ENCODE assay signal across 15 cellular contexts in genomic region chr7:51019231-51019844, GRCh38.
DNase-seq lines count a peak whose midpoint lies in the region; TF ChIP-seq lines count a peak whose summit lies in the region.
"Had no signal": no experiment of that assay in that cellular context is flagged by ENCODE, and none has a peak within 500 bp of the region (broad histone marks: within the 10 kb centered on the region; RNA-seq: fewer than 3 reads in every experiment).

No MANE protein-coding gene starts in this region.

- in situ Hi-C loops in GM23248 (cut with MboI), result no loop called here

- H3K4me3 ChIP-seq in GM23248, result no peak overlapping the region
- H3K4me3 ChIP-seq in PC-9, result no peak overlapping the region
- H3K4me3 ChIP-seq in osteoblast (ENCODE audit: insufficient read depth, low read length), result no peak overlapping the region
- H3K4me3 ChIP-seq: dorsolateral prefrontal cortex, heart left ventricle, MG63, skin epidermis had no signal

- WGBS in GM23248 (ENCODE audit: low coverage in 1 of 2, low lambda C conversion rate in 2 of 2, missing lambda C conversion rate in 2 of 2), 2 experiments, result 73 to 76% methylated on average over 7 of the region's 7 CpGs

- H3K4me1 ChIP-seq in GM23248 (ENCODE audit: insufficient read depth) (peaks cover 3% of the 10 kb centered on the region; the same call in 1 of the 2 replicates), PC-9 (replicated peaks; ENCODE audit: insufficient read depth) (0 out of 2 replicates have a peak, but pooled peaks cover 8% of the 10 kb centered on the region), osteoblast (ENCODE audit: insufficient read depth, low read length) (peaks cover 15% of the 10 kb centered on the region)
- H3K4me1 ChIP-seq: heart left ventricle had no signal

- no peak overlapping the region for H3K9ac ChIP-seq in GM23248

- H3K79me2 ChIP-seq in GM23248 (ENCODE audit: insufficient read depth) (no peaks in the 10 kb centered on the region), PC-9 (ENCODE audit: low read depth) (no peaks in the 10 kb centered on the region), osteoblast (ENCODE audit: insufficient read depth, low read length) (no peaks in the 10 kb centered on the region)

- intact Hi-C loops in PC-9 (cut with micrococcal nuclease; ENCODE audit: unreplicated experiment), result no loop called here

- H3K36me3 ChIP-seq in GM23248 (ENCODE audit: low read depth), result no peaks in the 10 kb centered on the region
- H3K36me3 ChIP-seq in PC-9 (ENCODE audit: low read depth), result no peaks in the 10 kb centered on the region
- H3K36me3 ChIP-seq in osteoblast (ENCODE audit: insufficient read depth, low read length), result no peaks in the 10 kb centered on the region
- H3K36me3 ChIP-seq: heart left ventricle, MG63 had no signal

- H2AFZ ChIP-seq in GM23248, result no peak overlapping the region
- no peak overlapping the region for H2AFZ ChIP-seq in PC-9
- H2AFZ ChIP-seq in osteoblast (ENCODE audit: low read length), result no peak overlapping the region

- H3F3A ChIP-seq in GM23248 (ENCODE audit: insufficient read depth) (peaks cover 5% of the 10 kb centered on the region; the same call in 1 of the 2 replicates), PC-9 (ENCODE audit: insufficient read depth, low read depth) (0 out of 2 replicates have a peak, but pooled peaks cover 8% of the 10 kb centered on the region)

- H3K9me3 ChIP-seq in GM23248 (ENCODE audit: low read depth) (no peaks in the 10 kb centered on the region), PC-9 (ENCODE audit: insufficient read depth, low read depth) (no peaks in the 10 kb centered on the region), osteoblast (ENCODE audit: low read depth, low read length) (no peaks in the 10 kb centered on the region)
- H3K9me3 ChIP-seq: heart left ventricle, MG63 had no signal

- H3K9me2 ChIP-seq in GM23248 (ENCODE audit: insufficient read depth) (no peaks in the 10 kb centered on the region), PC-9 (ENCODE audit: insufficient read depth) (no peaks in the 10 kb centered on the region)

- H4K20me1 ChIP-seq in GM23248 (ENCODE audit: insufficient read depth), result no peaks in the 10 kb centered on the region
- H4K20me1 ChIP-seq in PC-9 (ENCODE audit: insufficient read depth), result no peaks in the 10 kb centered on the region
- H4K20me1 ChIP-seq in osteoblast (ENCODE audit: insufficient read depth, low read length), result no peaks in the 10 kb centered on the region

- BruUV-seq in PC-9 (replicated peaks; lab: Mats Ljungman, UMichigan), result no TSS peak

- POLR2A ChIA-PET in PC-9 (lab: Charles Lee; ENCODE audit: unreplicated experiment), result no interaction called here

- no peak overlapping the region for H3K4me2 ChIP-seq in GM23248 (ENCODE audit: unreplicated experiment)
- H3K4me2 ChIP-seq in PC-9, result no peak overlapping the region
- no peak overlapping the region for H3K4me2 ChIP-seq in osteoblast (ENCODE audit: insufficient read depth, low read length)

- peak; percentile 62 for DNase-seq in GM23248
- peak; percentile 47 to 48 for DNase-seq in PC-9
- DNase-seq in epithelial cell of prostate (ENCODE audit: low read depth, low spot score), result peak; percentile 22
- DNase-seq in osteoblast (ENCODE audit: insufficient read length, low spot score, missing footprints), result peak; percentile 94
- DNase-seq in globus pallidus (ENCODE audit: low spot score), result no peak
- DNase-seq in NCI-H2196 treated with DMSO at 0.1 percent for 48 hours (lab: John Stamatoyannopoulos, UW; ENCODE audit: unreplicated experiment), result no peak
- no peak for DNase-seq in stimulated activated naive CD4-positive, alpha-beta T cell (lab: John Stamatoyannopoulos, UW)
- no peak for DNase-seq in NCI-H345 (lab: John Stamatoyannopoulos, UW)
- DNase-seq: activated naive CD8-positive, alpha-beta T cell treated with anti-CD3 and anti-CD28 coated beads, Interleukin-2, amount 10 ng/mL, durations not matched to agents 7 days and 5 days; dorsolateral prefrontal cortex; MG63; natural killer cell; NCI-H2171 had no signal

- H3K27ac ChIP-seq in GM23248, result no peak overlapping the region
- H3K27ac ChIP-seq in PC-9, result no peak overlapping the region
- H3K27ac ChIP-seq in epithelial cell of prostate, result no peak overlapping the region
- H3K27ac ChIP-seq in osteoblast (ENCODE audit: low read depth, low read length), result peak overlapping the region; percentile 82
- H3K27ac ChIP-seq: heart left ventricle, skin epidermis had no signal

- no peak for TF ChIP-seq CTCF in PC-9 (conservative IDR thresholded peaks at IDR 0.05)
- no peak for TF ChIP-seq CTCF in osteoblast (IDR thresholded peaks at IDR 0.05; ENCODE audit: extremely low read depth, low read depth, low read length)

- H3K27me3 ChIP-seq in GM23248 (replicated peaks; ENCODE audit: insufficient read depth) (no peaks in the 10 kb centered on the region), PC-9 (ENCODE audit: insufficient read depth, low read depth) (no peaks in the 10 kb centered on the region), osteoblast (ENCODE audit: insufficient read depth, low read length) (no peaks in the 10 kb centered on the region)
- H3K27me3 ChIP-seq: dorsolateral prefrontal cortex, heart left ventricle, MG63 had no signal

- CTCF ChIA-PET in PC-9 (lab: Charles Lee), result no interaction called here

Comparison
In these comparisons a context has a peak if more than half of its experiments do, and no peak if none do; other contexts are left out.
1. DNase-seq: peak in GM23248 (single experiment), PC-9 (2 of 2), epithelial cell of prostate (single experiment) and osteoblast (single experiment); none in globus pallidus (single experiment), NCI-H2196 treated with DMSO at 0.1 percent for 48 hours (single experiment), stimulated activated naive CD4-positive, alpha-beta T cell (0 of 6) and NCI-H345 (single experiment).